ENCODE assay signal across 8 cellular contexts in the genomic region with DNA sequence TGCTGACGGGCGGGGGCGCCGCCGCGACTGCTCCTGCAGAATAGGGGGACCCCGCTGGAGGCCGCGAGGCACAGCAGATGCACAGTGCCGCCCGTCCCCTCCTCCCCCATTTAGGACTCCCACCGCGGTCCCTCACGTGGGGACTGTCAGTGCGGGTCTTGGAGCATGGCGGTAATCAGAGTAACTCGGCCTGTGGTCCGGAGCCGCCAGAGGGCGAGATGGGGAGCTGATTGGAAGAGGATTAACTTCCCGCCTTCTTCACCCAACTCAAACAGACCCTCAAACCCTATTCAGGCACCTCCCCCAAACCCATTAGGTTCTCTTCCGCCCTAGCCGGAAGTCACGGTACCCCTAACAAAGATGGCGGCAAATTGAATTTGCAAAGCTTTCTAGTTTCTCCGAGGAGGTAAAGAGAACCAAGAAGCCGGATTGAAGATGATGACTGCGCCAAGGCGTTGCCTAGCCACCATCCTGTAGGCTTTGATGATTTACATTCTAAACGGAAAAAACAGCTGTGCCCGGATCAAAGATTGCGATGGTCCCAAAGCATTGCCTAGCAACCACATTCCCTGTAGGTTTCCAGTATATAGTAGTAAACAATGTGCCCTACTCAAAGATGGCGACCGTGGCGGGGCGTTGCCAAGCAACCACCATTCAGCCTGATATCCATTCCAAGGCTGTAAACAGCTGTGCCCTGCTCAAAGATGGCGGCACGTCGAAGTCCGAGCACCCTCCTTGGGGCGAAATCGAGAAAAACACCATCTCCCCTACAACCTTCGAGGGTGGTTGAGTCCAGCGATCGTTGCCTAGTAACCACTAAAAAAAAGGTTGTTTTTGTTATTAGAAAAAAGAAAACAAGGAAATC. TPM values are rescaled to one million over a fixed set of nuclear protein-coding genes. Genes with fewer than 3 reads are reported as not detected.
A peak's percentile ranks its signal among the peaks of the same experiment; 100 is the strongest.
DNase-seq lines count a peak whose midpoint lies in the region; ATAC-seq and TF ChIP-seq lines count a peak whose summit lies in the region.

A gene with protein sequence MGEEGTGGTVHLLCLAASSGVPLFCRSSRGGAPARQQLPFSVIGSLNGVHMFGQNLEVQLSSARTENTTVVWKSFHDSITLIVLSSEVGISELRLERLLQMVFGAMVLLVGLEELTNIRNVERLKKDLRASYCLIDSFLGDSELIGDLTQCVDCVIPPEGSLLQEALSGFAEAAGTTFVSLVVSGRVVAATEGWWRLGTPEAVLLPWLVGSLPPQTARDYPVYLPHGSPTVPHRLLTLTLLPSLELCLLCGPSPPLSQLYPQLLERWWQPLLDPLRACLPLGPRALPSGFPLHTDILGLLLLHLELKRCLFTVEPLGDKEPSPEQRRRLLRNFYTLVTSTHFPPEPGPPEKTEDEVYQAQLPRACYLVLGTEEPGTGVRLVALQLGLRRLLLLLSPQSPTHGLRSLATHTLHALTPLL (minus strand): TSS at position 296 of the 865 bp plus-strand sequence. CDS start 186 bp downstream, at position 110.

- no peaks in the 10 kb centered on the region for H3K27me3 ChIP-seq in CD4-positive, alpha-beta memory T cell (ENCODE audit: insufficient read depth, low read length)
- H3K27me3 ChIP-seq in Panc1 (ENCODE audit: control insufficient read depth, insufficient read depth, low read length) (no peaks in the 10 kb centered on the region), esophagus muscularis mucosa (no peaks in the 10 kb centered on the region), muscle layer of colon (ENCODE audit: control insufficient read depth in 1 of 2, insufficient read depth in 2 of 2, low read length in 2 of 2) (no peaks in the 10 kb centered on the region)

- H3K36me3 ChIP-seq in CD4-positive, alpha-beta memory T cell (ENCODE audit: insufficient read depth, low read length): no peaks in the 10 kb centered on the region
- no peaks in the 10 kb centered on the region for H3K36me3 ChIP-seq in Panc1 (ENCODE audit: control insufficient read depth, insufficient read depth, low read length)
- H3K36me3 ChIP-seq in esophagus muscularis mucosa: no peaks in the 10 kb centered on the region
- H3K36me3 ChIP-seq in muscle layer of colon (ENCODE audit: insufficient read depth, low read length): no peaks in the 10 kb centered on the region

- intact Hi-C loops in CD4-positive, alpha-beta memory T cell (cut with micrococcal nuclease): loop anchor here (1.0 kb wide), 5 partner anchors 37 to 96 kb away; partner anchors contain the start of genes AKT1S1 and TBC1D17
- intact Hi-C loops in Panc1 (cut with micrococcal nuclease; ENCODE audit: unreplicated experiment) (no loop called here), esophagus muscularis mucosa (cut with DNase I) (loop anchor here (5.0 kb wide), 1 partner anchor 64 kb away; the partner anchor contains the start of genes AKT1S1 and TBC1D17)

- peaks cover 0 to 5% (median 0%) of the 10 kb centered on the region in 8 donors for H3K9me3 Mint-ChIP-seq in CD4-positive, alpha-beta memory T cell
- no peaks in the 10 kb centered on the region for H3K9me3 Mint-ChIP-seq in activated T-cell treated with anti-CD3 and anti-CD28 coated beads, Interleukin-2, amount 50 U/mL, for 72 hours

- WGBS in esophagus muscularis mucosa: under 1% methylated on average over 24 of the region's 45 CpGs

- POLR2A ChIA-PET in CD4-positive, alpha-beta memory T cell (lab: Charles Lee; ENCODE audit: partially characterized antibody): interaction anchor here (0.8 to 3.6 kb wide), 20 partner anchors 8 to 941 kb away, joined by 3 to 53 read pairs (median 4); partner anchors contain the start of genes AKT1S1, ALDH16A1, AP2A1 and GYS1
- POLR2A ChIA-PET in Panc1 (lab: Charles Lee): interaction anchor here (0.5 to 0.6 kb wide), 4 partner anchors 11 to 56 kb away, joined by 3 to 7 read pairs (median 4); partner anchors contain the start of gene PTOV1

- peaks cover 0 to 15% of the 10 kb centered on the region in 2 donors for H3K36me3 Mint-ChIP-seq in CD4-positive, alpha-beta memory T cell
- H3K36me3 Mint-ChIP-seq in activated T-cell treated with anti-CD3 and anti-CD28 coated beads, Interleukin-2, amount 50 U/mL, for 72 hours (ENCODE audit: insufficient read depth in 2 of 2): peaks cover 0 to under 1% of the 10 kb centered on the region in 2 donors

- TF ChIP-seq POLR2A in esophagus muscularis mucosa (IDR thresholded peaks at IDR 0.05; ENCODE audit: low read depth): no peak

- peak within 1 kb of the TSS; percentile 63 for H3K9ac ChIP-seq in muscle layer of colon (ENCODE audit: low read length)

- peak within 1 kb of the TSS; percentile 94 to 98 for H3K4me3 ChIP-seq in CD4-positive, alpha-beta memory T cell (ENCODE audit: low read length in 2 of 2)
- H3K4me3 ChIP-seq in Panc1 (ENCODE audit: low read depth in 2 of 2, low read length in 2 of 2) (peak within 1 kb of the TSS; percentile 75 to 84), esophagus muscularis mucosa (peak within 1 kb of the TSS; percentile 66 to 70 (median 67)), muscle layer of colon (ENCODE audit: low read depth in 1 of 2, low read length in 2 of 2) (peak within 1 kb of the TSS; percentile 38 to 92)

- peak within 1 kb of the TSS; percentile 90 to 99 (median 96) for H3K4me3 Mint-ChIP-seq in CD4-positive, alpha-beta memory T cell
- H3K4me3 Mint-ChIP-seq in activated T-cell treated with anti-CD3 and anti-CD28 coated beads, Interleukin-2, amount 50 U/mL, for 72 hours: peak within 1 kb of the TSS; percentile 90 to 92

- no peaks in the 10 kb centered on the region for H3K27me3 Mint-ChIP-seq in CD4-positive, alpha-beta memory T cell
- H3K27me3 Mint-ChIP-seq in activated T-cell treated with anti-CD3 and anti-CD28 coated beads, Interleukin-2, amount 50 U/mL, for 72 hours (ENCODE audit: low read depth): no peaks in the 10 kb centered on the region

- peak within 1 kb of the TSS; percentile 98 for H3K27ac ChIP-seq in CD4-positive, alpha-beta memory T cell (ENCODE audit: low read depth, low read length)
- peak within 1 kb of the TSS; percentile 90 for H3K27ac ChIP-seq in Panc1 (ENCODE audit: low read length)
- H3K27ac ChIP-seq in esophagus muscularis mucosa (replicated peaks in 1 of 4): peak within 1 kb of the TSS; percentile 84 to 92 (median 86)
- H3K27ac ChIP-seq in muscle layer of colon (ENCODE audit: low read depth, low read length): peak within 1 kb of the TSS; percentile 29

- H3K4me1 ChIP-seq in CD4-positive, alpha-beta memory T cell (ENCODE audit: insufficient read depth, low read length): peaks cover 40% of the 10 kb centered on the region
- peaks cover 9% of the 10 kb centered on the region for H3K4me1 ChIP-seq in Panc1 (ENCODE audit: control insufficient read depth, insufficient read depth, low read length)
- peaks cover 35 to 51% (median 47%) of the 10 kb centered on the region in 4 donors for H3K4me1 ChIP-seq in esophagus muscularis mucosa
- H3K4me1 ChIP-seq in muscle layer of colon (ENCODE audit: insufficient read depth, low read length): peaks cover 24% of the 10 kb centered on the region

- in situ Hi-C loops in Panc1 (cut with HindIII; ENCODE audit: low pct_unique_long_range_greater_than_20kb, low sequenced_read_pairs): no loop called here

- TF ChIP-seq CTCF in Panc1 (IDR thresholded peaks at IDR 0.05) (no peak), esophagus muscularis mucosa (IDR thresholded peaks at IDR 0.05) (peak; percentile 22 to 42 (median 31))

- TF ChIP-seq EP300 in esophagus muscularis mucosa (IDR thresholded peaks at IDR 0.05): no peak

- ATAC-seq in GM21367 (IDR thresholded peaks at IDR 0.05; ENCODE audit: unreplicated experiment) (peak; percentile 33), Panc1 (peak; percentile 84)
- ATAC-seq in activated T-cell treated with anti-CD3 and anti-CD28 coated beads, Interleukin-2, amount 50 U/mL, for 72 hours (replicated peaks in 1 of 2): peak; percentile 77 to 79

- peak; percentile 92 to 98 (median 94) for DNase-seq in CD4-positive, alpha-beta memory T cell
- DNase-seq in KG1 (lab: John Stamatoyannopoulos, UW): peak; percentile 95
- DNase-seq in Panc1 (ENCODE audit: low read depth, low spot score): peak; percentile 91
- DNase-seq in activated T-cell treated with anti-CD3 and anti-CD28 coated beads, Interleukin-2, amount 50 U/mL, for 72 hours: peak; percentile 91 to 94
- DNase-seq in esophagus muscularis mucosa (ENCODE audit: extremely low spot score): peak; percentile 99
- DNase-seq in stimulated activated CD8-positive, alpha-beta memory T cell treated with anti-CD3 and anti-CD28 coated beads, Interleukin-7, amount 100 ng/mL, for 1 hour (ENCODE audit: low read depth in 2 of 2): peak; percentile 82 to 83

- BruUV-seq in Panc1 (replicated peaks; lab: Mats Ljungman, UMichigan): TSS peak; percentile 96

- no peaks in the 10 kb centered on the region for H3K9me3 ChIP-seq in CD4-positive, alpha-beta memory T cell (ENCODE audit: control insufficient read depth in 1 of 2, low read length in 2 of 2)
- H3K9me3 ChIP-seq in Panc1 (ENCODE audit: control insufficient read depth, insufficient read depth, low read depth, low read length) (no peaks in the 10 kb centered on the region), esophagus muscularis mucosa (no peaks in the 10 kb centered on the region), muscle layer of colon (ENCODE audit: low read length) (no peaks in the 10 kb centered on the region)

- H3K4me1 Mint-ChIP-seq in CD4-positive, alpha-beta memory T cell: peaks cover 20 to 55% (median 39%) of the 10 kb centered on the region in 4 donors
- H3K4me1 Mint-ChIP-seq in activated T-cell treated with anti-CD3 and anti-CD28 coated beads, Interleukin-2, amount 50 U/mL, for 72 hours (ENCODE audit: low read depth): peaks cover 48% of the 10 kb centered on the region

- peak within 1 kb of the TSS; percentile 99 to 100 (median 100) for H3K27ac Mint-ChIP-seq in CD4-positive, alpha-beta memory T cell
- peak within 1 kb of the TSS; percentile 88 for H3K27ac Mint-ChIP-seq in activated T-cell treated with anti-CD3 and anti-CD28 coated beads, Interleukin-2, amount 50 U/mL, for 72 hours

- CTCF ChIA-PET in CD4-positive, alpha-beta memory T cell (lab: Charles Lee; ENCODE audit: partially characterized antibody): interaction anchor here (1.0 to 1.2 kb wide), 2 partner anchors 55 to 173 kb away, joined by 3 to 4 read pairs; partner anchors contain the start of genes PNKP and RRAS
- CTCF ChIA-PET in Panc1 (lab: Charles Lee): interaction anchor here (0.6 kb wide), 1 partner anchor 192 kb away, joined by 3 read pairs; no protein-coding TSS in a partner anchor

RNA-seq across cellular contexts. Expression of the gene that starts here (rescaled TPM):
- 10 to 100 TPM; 22.4 to 24.1 TPM for total RNA-seq in CD4-positive, alpha-beta memory T cell
- 1 to 10 TPM; 4.9 to 7.4 TPM for polyA plus RNA-seq in CD4-positive, alpha-beta memory T cell
- total RNA-seq in Panc1 (2021; ENCODE audit: unreplicated experiment) (13.9 TPM), esophagus muscularis mucosa (10 to 100 TPM; 14.1 to 38.0 (median 23.4) TPM)
- 19.6 TPM for polyA plus RNA-seq in Panc1 (2012; ENCODE audit: insufficient read length)
- 10 to 100 TPM; 24.7 to 37.3 TPM for total RNA-seq in activated T-cell treated with anti-CD3 and anti-CD28 coated beads, Interleukin-2, amount 50 U/mL, for 72 hours

Comparison
In these comparisons a context has a peak if more than half of its experiments do, and no peak if none do; other contexts are left out.
1. Peak in every context shown above with its lines: DNase-seq, ATAC-seq, H3K4me3 ChIP-seq and H3K27ac ChIP-seq.
2. H3K27ac ChIP-seq: peak in every context shown above with its lines; median percentile 98 in CD4-positive, alpha-beta memory T cell; 90 in Panc1; 86 in esophagus muscularis mucosa; 29 in muscle layer of colon.
3. ATAC-seq: peak in every context shown above with its lines; median percentile 84 in Panc1; 78 in activated T-cell treated with anti-CD3 and anti-CD28 coated beads, Interleukin-2, amount 50 U/mL, for 72 hours; 33 in GM21367.